Comparison of ENCODE assay signal across 32 cellular contexts in genomic region chr3:119433613-119434325, GRCh38.
"Had no signal": no experiment of that assay in that cellular context is flagged by ENCODE, and none has a peak within 500 bp of the region (broad histone marks: within the 10 kb centered on the region; RNA-seq: fewer than 3 reads in every experiment).

No MANE protein-coding gene starts in this region.

- H3K4me2 ChIP-seq: SK-N-SH had no signal

- H3K27me3 ChIP-seq: ascending aorta, cardiac muscle cell, Peyer's patch, SJSA1 had no signal

- H3K9me2 ChIP-seq: SK-N-SH had no signal

- H3K4me1 ChIP-seq: ascending aorta, Peyer's patch, SJSA1 had no signal

- FAIRE-seq: K562 had no signal

- H3K27ac ChIP-seq: ascending aorta, cardiac muscle cell, Peyer's patch, SJSA1, VCaP had no signal

- DNase-seq: activated B cell treated with CpG ODN at 0.5 μM for 24 hours; activated CD4-positive, alpha-beta T cell treated with anti-CD3 and anti-CD28 coated beads for 4 hours; activated CD4-positive, CD25-positive, alpha-beta regulatory T cell treated with anti-CD3 and anti-CD28 coated beads, Interleukin-2, amount 50 U/mL, for 72 hours; activated CD8-positive, alpha-beta T cell treated with anti-CD3 and anti-CD28 coated beads, Interleukin-2, amount 10 ng/mL, durations not matched to agents 7 days and 5 days; activated gamma-delta T cell; activated naive CD4-positive, alpha-beta T cell treated with Interleukin-2 at 50 U/mL for 16 hours; activated naive CD8-positive, alpha-beta T cell treated with anti-CD3 and anti-CD28 coated beads, Interleukin-2, amount 10 ng/mL, durations not matched to agents 7 days and 5 days; activated T-cell treated with anti-CD3 and anti-CD28 coated beads, Interleukin-2, amount 50 U/mL, for 24 hours; amygdala; NCI-H1092 treated with DMSO at 0.1 percent for 48 hours; NCI-H1417; NCI-H146; NCI-H187; NCI-H2029 treated with DMSO at 0.1 percent for 48 hours; NCI-H2107; NCI-H2171; NCI-H510A; NCI-H526; NCI-H748 treated with DMSO at 0.1 percent for 48 hours; NK-92 treated with Interleukin-12 subunit alpha and Interleukin-12 subunit beta, amount 100 ng/mL, for 24 hours; PC-3; Peyer's patch; RPMI8226; SHP77 treated with DMSO at 0.1 percent for 48 hours; T-helper 2 cell; T-helper 9 cell had no signal

- ATAC-seq: activated CD8-positive, alpha-beta T cell treated with anti-CD3 and anti-CD28 coated beads, Interleukin-2, amount 10 ng/mL, durations not matched to agents 7 days and 5 days; K562; PC-3 had no signal

- H3K4me3 ChIP-seq: ascending aorta, cardiac muscle cell, K562, Peyer's patch, SJSA1 had no signal

- H3K9ac ChIP-seq: SK-N-SH had no signal

- H3K9me3 ChIP-seq: SJSA1, SK-N-SH had no signal
